13 cellular contexts compared by ENCODE assay signal in the genomic region with DNA sequence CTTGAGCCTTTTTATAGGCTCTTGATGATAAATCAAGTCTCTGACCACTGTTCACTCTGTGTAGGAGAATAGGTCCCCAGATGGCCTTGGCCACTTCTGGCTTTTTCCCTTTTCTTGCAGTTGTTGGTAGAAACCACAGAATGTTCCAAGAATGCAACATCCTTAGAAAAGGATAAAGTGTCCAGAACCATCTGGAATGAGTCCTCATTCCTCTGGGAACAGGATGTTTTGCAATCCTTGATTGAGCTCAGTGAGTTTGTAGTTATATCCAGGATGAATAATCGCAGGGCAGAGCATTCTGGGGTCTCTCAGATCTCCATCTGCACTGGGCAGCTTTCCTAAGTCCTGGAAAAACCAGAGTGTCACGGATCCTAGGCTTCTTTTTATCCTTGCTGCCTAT.
DNase-seq lines count a peak whose midpoint lies in the region; ATAC-seq and TF ChIP-seq lines count a peak whose summit lies in the region.
"Had no signal": no experiment of that assay in that cellular context is flagged by ENCODE, and none has a peak within 500 bp of the region (broad histone marks: within the 10 kb centered on the region; RNA-seq: fewer than 3 reads in every experiment).

No MANE protein-coding gene starts in this region.

- H3K36me3 Mint-ChIP-seq in nephron progenitor cell (ENCODE audit: low read depth) = no peaks in the 10 kb centered on the region
- H3K36me3 Mint-ChIP-seq: CD8-positive, alpha-beta T cell; memory B cell; stimulated activated naive B cell treated with anti-CD40 and anti-IgM and Interleukin-4, amounts not matched to agents 10 μg/mL and 1 μg/mL and 100 μg/mL, for 72 hours had no signal

- no peak for ATAC-seq in HG03520 (IDR thresholded peaks at IDR 0.05; ENCODE audit: unreplicated experiment)
- ATAC-seq: CD8-positive, alpha-beta T cell; stimulated activated naive B cell treated with anti-CD40 and anti-IgM and Interleukin-4, amounts not matched to agents 10 μg/mL and 1 μg/mL and 100 μg/mL, for 72 hours had no signal

- H3K27me3 ChIP-seq in ovary = no peaks in the 10 kb centered on the region
- H3K27me3 ChIP-seq: adrenal gland had no signal

- no peaks in the 10 kb centered on the region for H3K4me1 ChIP-seq in ovary (ENCODE audit: insufficient read depth)
- H3K4me1 ChIP-seq: adrenal gland had no signal

- H3K4me3 Mint-ChIP-seq in nephron progenitor cell = no peak overlapping the region
- H3K4me3 Mint-ChIP-seq: CD8-positive, alpha-beta T cell; memory B cell; stimulated activated naive B cell treated with anti-CD40 and anti-IgM and Interleukin-4, amounts not matched to agents 10 μg/mL and 1 μg/mL and 100 μg/mL, for 72 hours had no signal

- intact Hi-C loops in ovary (cut with DNase I) = no loop called here

- no peak overlapping the region for H3K4me3 ChIP-seq in ovary
- H3K4me3 ChIP-seq: adrenal gland had no signal

- peak overlapping the region; percentile 71 for H3K27ac Mint-ChIP-seq in nephron progenitor cell
- H3K27ac Mint-ChIP-seq: CD8-positive, alpha-beta T cell; memory B cell; stimulated activated naive B cell treated with anti-CD40 and anti-IgM and Interleukin-4, amounts not matched to agents 10 μg/mL and 1 μg/mL and 100 μg/mL, for 72 hours had no signal

- no peak overlapping the region for H3K27ac ChIP-seq in ovary
- H3K27ac ChIP-seq: adrenal gland had no signal

- no peaks in the 10 kb centered on the region for H3K36me3 ChIP-seq in ovary
- H3K36me3 ChIP-seq: adrenal gland had no signal

- TF ChIP-seq CTCF in nephron progenitor cell (IDR thresholded peaks at IDR 0.05) = no peak
- TF ChIP-seq CTCF in ovary (IDR thresholded peaks at IDR 0.05) = no peak

- WGBS in ovary, 3 donors = 4 to 22% (median 11%) methylated on average over 2 of the region's 2 CpGs

- peaks cover 9% of the 10 kb centered on the region for H3K9me3 Mint-ChIP-seq in nephron progenitor cell

- no peak for TF ChIP-seq POLR2A in ovary (IDR thresholded peaks at IDR 0.05)

- no peak for TF ChIP-seq EP300 in ovary (IDR thresholded peaks at IDR 0.05)

- no peaks in the 10 kb centered on the region for H3K9me3 ChIP-seq in ovary
- H3K9me3 ChIP-seq: adrenal gland had no signal

- peaks cover 27% of the 10 kb centered on the region for H3K4me1 Mint-ChIP-seq in nephron progenitor cell
- H3K4me1 Mint-ChIP-seq: memory B cell; stimulated activated naive B cell treated with anti-CD40 and anti-IgM and Interleukin-4, amounts not matched to agents 10 μg/mL and 1 μg/mL and 100 μg/mL, for 72 hours had no signal

- DNase-seq in AG08395 (ENCODE audit: low spot score) (peak; percentile 82), LHCN-M2 (ENCODE audit: low read depth) (peak; percentile 100), fibroblast of gingiva (ENCODE audit: low read depth) (peak; percentile 91), nephron progenitor cell (no peak), NCI-H1436 (lab: John Stamatoyannopoulos, UW) (no peak), ovary (no peak), NCI-H2081 treated with DMSO at 0.1 percent for 48 hours (lab: John Stamatoyannopoulos, UW) (no peak)
- DNase-seq: adrenal gland; CD8-positive, alpha-beta T cell; NCI-H82; stimulated activated naive B cell treated with anti-CD40 and anti-IgM and Interleukin-4, amounts not matched to agents 10 μg/mL and 1 μg/mL and 100 μg/mL, for 72 hours had no signal

- H3K27me3 Mint-ChIP-seq in nephron progenitor cell (ENCODE audit: low read depth, poor library complexity) = no peaks in the 10 kb centered on the region
- H3K27me3 Mint-ChIP-seq: memory B cell; stimulated activated naive B cell treated with anti-CD40 and anti-IgM and Interleukin-4, amounts not matched to agents 10 μg/mL and 1 μg/mL and 100 μg/mL, for 72 hours had no signal

Comparison
In these comparisons a context has a peak if more than half of its experiments do, and no peak if none do; other contexts are left out.
1. DNase-seq: peak in AG08395 (single experiment), LHCN-M2 (single experiment) and fibroblast of gingiva (single experiment); none in nephron progenitor cell (single experiment), NCI-H1436 (single experiment), ovary (0 of 5) and NCI-H2081 treated with DMSO at 0.1 percent for 48 hours (single experiment).